In the genomic region with DNA sequence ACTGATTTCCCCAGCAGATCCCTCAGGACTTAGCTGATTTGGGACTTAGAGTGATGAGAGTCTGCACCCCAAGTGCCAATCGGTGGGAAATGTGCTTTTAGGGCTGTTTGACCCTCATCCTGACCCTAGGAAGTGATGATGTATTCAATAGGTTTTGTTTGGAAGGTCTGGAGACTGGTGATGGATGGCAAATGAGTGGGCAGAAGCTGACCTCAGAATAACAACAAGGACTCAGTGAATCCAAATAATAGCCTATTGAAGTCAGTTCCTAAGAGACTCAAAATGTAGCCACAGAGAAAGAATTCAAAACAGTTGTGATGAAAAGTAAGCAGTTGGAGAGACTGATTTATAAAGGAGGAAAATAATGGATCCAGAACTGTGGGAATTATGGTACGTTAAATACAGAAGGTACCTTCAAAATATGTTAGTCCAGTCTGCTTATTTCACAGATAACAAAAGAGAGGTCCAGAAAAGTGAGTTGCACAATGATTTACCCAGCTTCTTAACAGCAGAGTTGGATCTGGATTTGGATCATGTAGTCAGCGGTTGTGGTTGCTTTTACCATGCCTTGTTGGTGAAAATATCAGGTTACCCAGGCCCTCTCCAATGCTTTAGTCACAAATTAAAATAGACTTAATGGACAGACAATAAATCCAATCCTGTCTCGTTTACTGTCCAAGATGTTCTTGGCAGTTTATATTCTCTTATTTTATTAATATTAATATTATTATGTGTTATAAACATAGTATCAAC, we compare ENCODE assay signal across 1 cellular context.
TF ChIP-seq lines count a peak whose summit lies in the region.

No MANE protein-coding gene starts in this region.

TF ChIP-seq in IMR-90, 13 proteins besides CTCF, POLR2A, EP300 and RAD21:
- TF ChIP-seq CEBPB (IDR thresholded peaks at IDR 0.05; ENCODE audit: low read depth, low read length), result peak; percentile 77
- no peak for TF ChIP-seq RFX5 (IDR thresholded peaks at IDR 0.05; ENCODE audit: low read depth, low read length)
